22 cellular contexts compared by ENCODE assay signal in genomic region chr7:13518738-13519137, GRCh38.
"Had no signal": no experiment of that assay in that cellular context is flagged by ENCODE, and none has a peak within 500 bp of the region (broad histone marks: within the 10 kb centered on the region; RNA-seq: fewer than 3 reads in every experiment).

No MANE protein-coding gene starts in this region.

- FAIRE-seq: keratinocyte, urothelium cell line had no signal

- H3K4me1 ChIP-seq: right atrium auricular region, right lobe of liver had no signal

- H3K36me3 ChIP-seq: left lung, lower lobe of right lung, neutrophil, right atrium auricular region, right lobe of liver, suprapubic skin, thoracic aorta, tibial artery, upper lobe of right lung had no signal

- H3K27ac ChIP-seq: left lung, lower lobe of right lung, neutrophil, right atrium auricular region, right lobe of liver, suprapubic skin, thoracic aorta, tibial artery, upper lobe of right lung had no signal

- ATAC-seq: left colon; left lung; lower lobe of right lung; naive thymus-derived CD8-positive, alpha-beta T cell; right lobe of liver; stimulated activated naive B cell treated with anti-CD40 and anti-IgM and Interleukin-4, amounts not matched to agents 10 μg/mL and 1 μg/mL and 100 μg/mL, for 72 hours; upper lobe of right lung had no signal

- H3K4me2 ChIP-seq: smooth muscle cell had no signal

- H3K27me3 ChIP-seq: left lung, neutrophil, right atrium auricular region, right lobe of liver, suprapubic skin, tibial artery, upper lobe of right lung had no signal

- DNase-seq: hippocampal formation; left colon; left lung; lower lobe of right lung; mammary epithelial cell; mesenchymal stem cell; naive thymus-derived CD8-positive, alpha-beta T cell; occipital lobe; right lobe of liver; stimulated activated CD4-positive, alpha-beta T cell treated with anti-CD3 and anti-CD28 coated beads, Interleukin-1b, Interleukin-23, amount 100 ng/mL, for 48 hours; stimulated activated CD4-positive, alpha-beta T cell treated with anti-CD3 and anti-CD28 coated beads, Interleukin-2, amount 100 ng/mL, for 48 hours; stimulated activated naive B cell treated with anti-CD40 and anti-IgM and Interleukin-4, amounts not matched to agents 10 μg/mL and 1 μg/mL and 100 μg/mL, for 72 hours; tibial artery; trophoblast cell; upper lobe of right lung had no signal

- H3K9me3 ChIP-seq: left lung, lower lobe of right lung, neutrophil, right atrium auricular region, right lobe of liver, suprapubic skin, thoracic aorta, tibial artery, upper lobe of right lung had no signal

- H3K4me3 ChIP-seq: left lung, lower lobe of right lung, right atrium auricular region, right lobe of liver, smooth muscle cell, suprapubic skin, thoracic aorta, tibial artery, upper lobe of right lung had no signal
